In the genomic region with DNA sequence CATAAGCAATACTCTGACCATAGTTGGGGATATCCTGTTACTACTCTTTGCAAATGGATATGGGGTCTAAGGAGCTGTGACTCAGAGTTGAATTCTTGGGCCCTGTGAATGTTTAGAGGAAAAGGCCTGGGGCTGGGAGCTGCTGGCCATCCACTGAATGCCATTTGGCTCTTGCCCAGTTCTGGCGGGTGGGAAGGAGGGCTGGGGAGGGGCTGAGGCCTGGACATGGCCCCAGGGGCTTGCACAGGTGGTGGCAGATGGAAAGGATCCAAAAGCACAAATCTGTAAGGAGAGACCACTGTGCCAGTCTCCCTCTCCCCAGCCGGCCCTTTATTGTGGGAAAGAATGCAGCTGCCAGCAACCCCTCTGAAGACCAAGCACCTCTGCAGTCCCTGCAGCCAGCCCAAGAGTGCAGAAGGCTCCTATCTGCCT, we compare ENCODE assay signal across 1 cellular context.
A peak's percentile ranks its signal among the peaks of the same experiment; 100 is the strongest.
TF ChIP-seq lines count a peak whose summit lies in the region.

No MANE protein-coding gene starts in this region.

TF ChIP-seq in IMR-90, 13 proteins besides CTCF, POLR2A, EP300 and RAD21:
- TF ChIP-seq RCOR1 (IDR thresholded peaks at IDR 0.05; ENCODE audit: insufficient replicate concordance, low read length), result no peak
- TF ChIP-seq MAFK (IDR thresholded peaks at IDR 0.05; ENCODE audit: low read depth, low read length), result no peak
- no peak for TF ChIP-seq MXI1 (IDR thresholded peaks at IDR 0.05; ENCODE audit: borderline replicate concordance, low read depth, low read length)
- TF ChIP-seq CHD1 (IDR thresholded peaks at IDR 0.05; ENCODE audit: low read depth, low read length), result no peak
- TF ChIP-seq FOS (IDR thresholded peaks at IDR 0.05; ENCODE audit: low read depth, low read length), result peak; percentile 50; the same call in 1 of the 2 replicates
- TF ChIP-seq BHLHE40 (IDR thresholded peaks at IDR 0.05; ENCODE audit: low read depth, low read length), result no peak
- no peak for TF ChIP-seq SMC3 (IDR thresholded peaks at IDR 0.05; ENCODE audit: low read depth, low read length)
- no peak; the same call in 1 of the 2 replicates for TF ChIP-seq MAZ (IDR thresholded peaks at IDR 0.05; ENCODE audit: borderline replicate concordance, low read depth, low read length)
- TF ChIP-seq, protein P1, sequence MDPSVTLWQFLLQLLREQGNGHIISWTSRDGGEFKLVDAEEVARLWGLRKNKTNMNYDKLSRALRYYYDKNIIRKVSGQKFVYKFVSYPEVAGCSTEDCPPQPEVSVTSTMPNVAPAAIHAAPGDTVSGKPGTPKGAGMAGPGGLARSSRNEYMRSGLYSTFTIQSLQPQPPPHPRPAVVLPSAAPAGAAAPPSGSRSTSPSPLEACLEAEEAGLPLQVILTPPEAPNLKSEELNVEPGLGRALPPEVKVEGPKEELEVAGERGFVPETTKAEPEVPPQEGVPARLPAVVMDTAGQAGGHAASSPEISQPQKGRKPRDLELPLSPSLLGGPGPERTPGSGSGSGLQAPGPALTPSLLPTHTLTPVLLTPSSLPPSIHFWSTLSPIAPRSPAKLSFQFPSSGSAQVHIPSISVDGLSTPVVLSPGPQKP (IDR thresholded peaks at IDR 0.05; ENCODE audit: borderline replicate concordance, low read depth, low read length), result no peak
- TF ChIP-seq CEBPB (IDR thresholded peaks at IDR 0.05; ENCODE audit: low read depth, low read length), result peak; percentile 38; the same call in 1 of the 2 replicates
- TF ChIP-seq NFE2L2 (IDR thresholded peaks at IDR 0.05; ENCODE audit: low read depth, low read length), result no peak
- TF ChIP-seq, protein P2, sequence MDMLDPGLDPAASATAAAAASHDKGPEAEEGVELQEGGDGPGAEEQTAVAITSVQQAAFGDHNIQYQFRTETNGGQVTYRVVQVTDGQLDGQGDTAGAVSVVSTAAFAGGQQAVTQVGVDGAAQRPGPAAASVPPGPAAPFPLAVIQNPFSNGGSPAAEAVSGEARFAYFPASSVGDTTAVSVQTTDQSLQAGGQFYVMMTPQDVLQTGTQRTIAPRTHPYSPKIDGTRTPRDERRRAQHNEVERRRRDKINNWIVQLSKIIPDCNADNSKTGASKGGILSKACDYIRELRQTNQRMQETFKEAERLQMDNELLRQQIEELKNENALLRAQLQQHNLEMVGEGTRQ (IDR thresholded peaks at IDR 0.05; ENCODE audit: low read depth, low read length), result no peak
- TF ChIP-seq RFX5 (IDR thresholded peaks at IDR 0.05; ENCODE audit: low read depth, low read length), result no peak
